ENCODE assay signal across 1 cellular context in the genomic region with DNA sequence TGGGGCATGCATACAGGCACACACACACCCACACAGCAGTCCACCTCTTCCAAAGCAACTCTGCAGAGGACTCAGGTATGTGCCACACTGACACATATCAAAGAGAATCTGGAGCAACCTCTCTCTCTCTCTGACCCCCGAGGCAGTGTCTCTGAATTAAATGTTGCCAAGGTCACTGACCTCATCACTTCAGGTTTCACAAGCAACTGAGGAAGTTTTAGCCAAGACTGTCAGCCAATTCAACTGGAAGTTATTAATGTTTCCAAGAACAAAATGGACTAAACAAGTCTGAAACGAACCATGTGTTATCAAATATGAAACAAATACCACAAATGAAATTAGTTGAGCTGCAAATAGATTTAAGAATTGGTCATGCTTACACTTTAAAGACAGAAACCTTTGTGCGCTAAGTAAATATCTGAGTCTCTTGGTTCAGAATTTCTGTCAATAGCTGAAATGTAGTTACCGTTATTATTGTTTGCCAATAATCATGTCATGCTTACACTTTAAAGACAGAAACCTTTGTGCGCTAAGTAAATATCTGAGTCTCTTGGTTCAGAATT.
A peak's percentile ranks its signal among the peaks of the same experiment; 100 is the strongest.
TF ChIP-seq lines count a peak whose summit lies in the region.

No MANE protein-coding gene starts in this region.

TF ChIP-seq in HepG2, 621 proteins besides CTCF, POLR2A, EP300 and RAD21 (continued from another document and continues in another):
- TF ChIP-seq, protein P1, sequence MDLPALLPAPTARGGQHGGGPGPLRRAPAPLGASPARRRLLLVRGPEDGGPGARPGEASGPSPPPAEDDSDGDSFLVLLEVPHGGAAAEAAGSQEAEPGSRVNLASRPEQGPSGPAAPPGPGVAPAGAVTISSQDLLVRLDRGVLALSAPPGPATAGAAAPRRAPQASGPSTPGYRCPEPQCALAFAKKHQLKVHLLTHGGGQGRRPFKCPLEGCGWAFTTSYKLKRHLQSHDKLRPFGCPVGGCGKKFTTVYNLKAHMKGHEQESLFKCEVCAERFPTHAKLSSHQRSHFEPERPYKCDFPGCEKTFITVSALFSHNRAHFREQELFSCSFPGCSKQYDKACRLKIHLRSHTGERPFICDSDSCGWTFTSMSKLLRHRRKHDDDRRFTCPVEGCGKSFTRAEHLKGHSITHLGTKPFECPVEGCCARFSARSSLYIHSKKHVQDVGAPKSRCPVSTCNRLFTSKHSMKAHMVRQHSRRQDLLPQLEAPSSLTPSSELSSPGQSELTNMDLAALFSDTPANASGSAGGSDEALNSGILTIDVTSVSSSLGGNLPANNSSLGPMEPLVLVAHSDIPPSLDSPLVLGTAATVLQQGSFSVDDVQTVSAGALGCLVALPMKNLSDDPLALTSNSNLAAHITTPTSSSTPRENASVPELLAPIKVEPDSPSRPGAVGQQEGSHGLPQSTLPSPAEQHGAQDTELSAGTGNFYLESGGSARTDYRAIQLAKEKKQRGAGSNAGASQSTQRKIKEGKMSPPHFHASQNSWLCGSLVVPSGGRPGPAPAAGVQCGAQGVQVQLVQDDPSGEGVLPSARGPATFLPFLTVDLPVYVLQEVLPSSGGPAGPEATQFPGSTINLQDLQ (CRISPR knock-in tag; IDR thresholded peaks at IDR 0.05), result no peak
- TF ChIP-seq, protein P2, sequence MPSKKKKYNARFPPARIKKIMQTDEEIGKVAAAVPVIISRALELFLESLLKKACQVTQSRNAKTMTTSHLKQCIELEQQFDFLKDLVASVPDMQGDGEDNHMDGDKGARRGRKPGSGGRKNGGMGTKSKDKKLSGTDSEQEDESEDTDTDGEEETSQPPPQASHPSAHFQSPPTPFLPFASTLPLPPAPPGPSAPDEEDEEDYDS (CRISPR knock-in tag; IDR thresholded peaks at IDR 0.05), result no peak
- TF ChIP-seq, protein P3, sequence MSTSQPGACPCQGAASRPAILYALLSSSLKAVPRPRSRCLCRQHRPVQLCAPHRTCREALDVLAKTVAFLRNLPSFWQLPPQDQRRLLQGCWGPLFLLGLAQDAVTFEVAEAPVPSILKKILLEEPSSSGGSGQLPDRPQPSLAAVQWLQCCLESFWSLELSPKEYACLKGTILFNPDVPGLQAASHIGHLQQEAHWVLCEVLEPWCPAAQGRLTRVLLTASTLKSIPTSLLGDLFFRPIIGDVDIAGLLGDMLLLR (CRISPR knock-in tag; IDR thresholded peaks at IDR 0.05), result no peak
- TF ChIP-seq ZNF234 (CRISPR knock-in tag; conservative IDR thresholded peaks at IDR 0.05), result no peak
- TF ChIP-seq, protein P4, sequence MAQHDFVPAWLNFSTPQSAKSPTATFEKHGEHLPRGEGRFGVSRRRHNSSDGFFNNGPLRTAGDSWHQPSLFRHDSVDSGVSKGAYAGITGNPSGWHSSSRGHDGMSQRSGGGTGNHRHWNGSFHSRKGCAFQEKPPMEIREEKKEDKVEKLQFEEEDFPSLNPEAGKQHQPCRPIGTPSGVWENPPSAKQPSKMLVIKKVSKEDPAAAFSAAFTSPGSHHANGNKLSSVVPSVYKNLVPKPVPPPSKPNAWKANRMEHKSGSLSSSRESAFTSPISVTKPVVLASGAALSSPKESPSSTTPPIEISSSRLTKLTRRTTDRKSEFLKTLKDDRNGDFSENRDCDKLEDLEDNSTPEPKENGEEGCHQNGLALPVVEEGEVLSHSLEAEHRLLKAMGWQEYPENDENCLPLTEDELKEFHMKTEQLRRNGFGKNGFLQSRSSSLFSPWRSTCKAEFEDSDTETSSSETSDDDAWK (CRISPR knock-in tag; IDR thresholded peaks at IDR 0.05), result no peak
- TF ChIP-seq ARHGAP35 (CRISPR knock-in tag; IDR thresholded peaks at IDR 0.05; ENCODE audit: borderline replicate concordance), result no peak
- no peak for TF ChIP-seq ZNF446 (CRISPR knock-in tag; IDR thresholded peaks at IDR 0.05)
- TF ChIP-seq SOX5 (CRISPR knock-in tag; IDR thresholded peaks at IDR 0.05; ENCODE audit: borderline replicate concordance), result 0 out of 2 replicates have a peak, but pooled peaks have one; percentile 79
- no peak for TF ChIP-seq CHD2 (IDR thresholded peaks at IDR 0.05; ENCODE audit: low read depth, low read length)
- TF ChIP-seq KLF12 (CRISPR knock-in tag; IDR thresholded peaks at IDR 0.05; ENCODE audit: borderline replicate concordance), result no peak
- TF ChIP-seq ZBTB42 (CRISPR knock-in tag; IDR thresholded peaks at IDR 0.05), result no peak
- TF ChIP-seq NAIF1 (CRISPR knock-in tag; IDR thresholded peaks at IDR 0.05; ENCODE audit: borderline replicate concordance), result no peak
- TF ChIP-seq CCAR2 (optimal IDR thresholded peaks at IDR 0.05; ENCODE audit: low read depth, low read length), result no peak
- no peak for TF ChIP-seq MYNN (CRISPR knock-in tag; IDR thresholded peaks at IDR 0.05; ENCODE audit: low read depth)
- TF ChIP-seq MIER2 (CRISPR knock-in tag; IDR thresholded peaks at IDR 0.05), result no peak
- TF ChIP-seq, protein P5, sequence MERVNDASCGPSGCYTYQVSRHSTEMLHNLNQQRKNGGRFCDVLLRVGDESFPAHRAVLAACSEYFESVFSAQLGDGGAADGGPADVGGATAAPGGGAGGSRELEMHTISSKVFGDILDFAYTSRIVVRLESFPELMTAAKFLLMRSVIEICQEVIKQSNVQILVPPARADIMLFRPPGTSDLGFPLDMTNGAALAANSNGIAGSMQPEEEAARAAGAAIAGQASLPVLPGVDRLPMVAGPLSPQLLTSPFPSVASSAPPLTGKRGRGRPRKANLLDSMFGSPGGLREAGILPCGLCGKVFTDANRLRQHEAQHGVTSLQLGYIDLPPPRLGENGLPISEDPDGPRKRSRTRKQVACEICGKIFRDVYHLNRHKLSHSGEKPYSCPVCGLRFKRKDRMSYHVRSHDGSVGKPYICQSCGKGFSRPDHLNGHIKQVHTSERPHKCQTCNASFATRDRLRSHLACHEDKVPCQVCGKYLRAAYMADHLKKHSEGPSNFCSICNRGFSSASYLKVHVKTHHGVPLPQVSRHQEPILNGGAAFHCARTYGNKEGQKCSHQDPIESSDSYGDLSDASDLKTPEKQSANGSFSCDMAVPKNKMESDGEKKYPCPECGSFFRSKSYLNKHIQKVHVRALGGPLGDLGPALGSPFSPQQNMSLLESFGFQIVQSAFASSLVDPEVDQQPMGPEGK (CRISPR knock-in tag; IDR thresholded peaks at IDR 0.05), result peak; percentile 32; the same call in 1 of the 2 replicates
- no peak for TF ChIP-seq KAT2B (IDR thresholded peaks at IDR 0.05; ENCODE audit: borderline replicate concordance, low read depth, low read length)
- TF ChIP-seq, protein P6, sequence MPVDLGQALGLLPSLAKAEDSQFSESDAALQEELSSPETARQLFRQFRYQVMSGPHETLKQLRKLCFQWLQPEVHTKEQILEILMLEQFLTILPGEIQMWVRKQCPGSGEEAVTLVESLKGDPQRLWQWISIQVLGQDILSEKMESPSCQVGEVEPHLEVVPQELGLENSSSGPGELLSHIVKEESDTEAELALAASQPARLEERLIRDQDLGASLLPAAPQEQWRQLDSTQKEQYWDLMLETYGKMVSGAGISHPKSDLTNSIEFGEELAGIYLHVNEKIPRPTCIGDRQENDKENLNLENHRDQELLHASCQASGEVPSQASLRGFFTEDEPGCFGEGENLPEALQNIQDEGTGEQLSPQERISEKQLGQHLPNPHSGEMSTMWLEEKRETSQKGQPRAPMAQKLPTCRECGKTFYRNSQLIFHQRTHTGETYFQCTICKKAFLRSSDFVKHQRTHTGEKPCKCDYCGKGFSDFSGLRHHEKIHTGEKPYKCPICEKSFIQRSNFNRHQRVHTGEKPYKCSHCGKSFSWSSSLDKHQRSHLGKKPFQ (CRISPR knock-in tag; IDR thresholded peaks at IDR 0.05; ENCODE audit: insufficient replicate concordance), result no peak
- TF ChIP-seq, protein P7, sequence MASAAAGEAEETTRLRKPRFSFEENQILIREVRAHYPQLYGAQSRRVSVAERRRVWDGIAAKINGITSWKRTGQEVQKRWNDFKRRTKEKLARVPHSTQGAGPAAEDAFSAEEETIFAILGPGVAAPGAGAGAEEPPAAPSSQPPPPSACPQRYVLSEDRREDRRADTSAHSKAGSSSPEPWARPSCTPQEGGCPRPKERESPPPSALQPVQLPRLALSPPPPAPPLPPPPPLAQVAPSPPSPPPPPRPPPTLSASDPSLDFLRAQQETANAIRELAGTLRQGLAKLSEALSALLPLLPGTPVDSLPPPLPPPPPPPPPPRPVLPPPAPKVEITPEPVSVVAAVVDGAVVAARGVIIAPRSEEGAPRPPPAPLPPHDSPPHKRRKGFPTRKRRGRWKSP (CRISPR knock-in tag; IDR thresholded peaks at IDR 0.05), result no peak
- no peak; the same call in 1 of the 2 replicates for TF ChIP-seq KLF11 (CRISPR knock-in tag; IDR thresholded peaks at IDR 0.05)
- no peak for TF ChIP-seq ZNF670 (CRISPR knock-in tag; IDR thresholded peaks at IDR 0.05; ENCODE audit: borderline replicate concordance)
- TF ChIP-seq, protein P8, sequence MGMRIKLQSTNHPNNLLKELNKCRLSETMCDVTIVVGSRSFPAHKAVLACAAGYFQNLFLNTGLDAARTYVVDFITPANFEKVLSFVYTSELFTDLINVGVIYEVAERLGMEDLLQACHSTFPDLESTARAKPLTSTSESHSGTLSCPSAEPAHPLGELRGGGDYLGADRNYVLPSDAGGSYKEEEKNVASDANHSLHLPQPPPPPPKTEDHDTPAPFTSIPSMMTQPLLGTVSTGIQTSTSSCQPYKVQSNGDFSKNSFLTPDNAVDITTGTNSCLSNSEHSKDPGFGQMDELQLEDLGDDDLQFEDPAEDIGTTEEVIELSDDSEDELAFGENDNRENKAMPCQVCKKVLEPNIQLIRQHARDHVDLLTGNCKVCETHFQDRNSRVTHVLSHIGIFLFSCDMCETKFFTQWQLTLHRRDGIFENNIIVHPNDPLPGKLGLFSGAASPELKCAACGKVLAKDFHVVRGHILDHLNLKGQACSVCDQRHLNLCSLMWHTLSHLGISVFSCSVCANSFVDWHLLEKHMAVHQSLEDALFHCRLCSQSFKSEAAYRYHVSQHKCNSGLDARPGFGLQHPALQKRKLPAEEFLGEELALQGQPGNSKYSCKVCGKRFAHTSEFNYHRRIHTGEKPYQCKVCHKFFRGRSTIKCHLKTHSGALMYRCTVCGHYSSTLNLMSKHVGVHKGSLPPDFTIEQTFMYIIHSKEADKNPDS (CRISPR knock-in tag; IDR thresholded peaks at IDR 0.05), result no peak
- no peak for TF ChIP-seq HIVEP1 (CRISPR knock-in tag; IDR thresholded peaks at IDR 0.05)
- no peak for TF ChIP-seq THAP11 (CRISPR knock-in tag; IDR thresholded peaks at IDR 0.05)
- 0 out of 2 replicates have a peak, but pooled peaks have one; percentile 46 for TF ChIP-seq KLF6 (CRISPR knock-in tag; IDR thresholded peaks at IDR 0.05)
- TF ChIP-seq, protein P9, sequence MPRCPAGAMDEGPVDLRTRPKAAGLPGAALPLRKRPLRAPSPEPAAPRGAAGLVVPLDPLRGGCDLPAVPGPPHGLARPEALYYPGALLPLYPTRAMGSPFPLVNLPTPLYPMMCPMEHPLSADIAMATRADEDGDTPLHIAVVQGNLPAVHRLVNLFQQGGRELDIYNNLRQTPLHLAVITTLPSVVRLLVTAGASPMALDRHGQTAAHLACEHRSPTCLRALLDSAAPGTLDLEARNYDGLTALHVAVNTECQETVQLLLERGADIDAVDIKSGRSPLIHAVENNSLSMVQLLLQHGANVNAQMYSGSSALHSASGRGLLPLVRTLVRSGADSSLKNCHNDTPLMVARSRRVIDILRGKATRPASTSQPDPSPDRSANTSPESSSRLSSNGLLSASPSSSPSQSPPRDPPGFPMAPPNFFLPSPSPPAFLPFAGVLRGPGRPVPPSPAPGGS (CRISPR knock-in tag; IDR thresholded peaks at IDR 0.05), result no peak
- TF ChIP-seq MAF1 (CRISPR knock-in tag; IDR thresholded peaks at IDR 0.05; ENCODE audit: borderline replicate concordance), result no peak
- 0 out of 2 replicates have a peak, but pooled peaks have one; percentile 34 for TF ChIP-seq CEBPB (IDR thresholded peaks at IDR 0.05; ENCODE audit: borderline replicate concordance, low read depth, low read length)
- TF ChIP-seq, protein P10, sequence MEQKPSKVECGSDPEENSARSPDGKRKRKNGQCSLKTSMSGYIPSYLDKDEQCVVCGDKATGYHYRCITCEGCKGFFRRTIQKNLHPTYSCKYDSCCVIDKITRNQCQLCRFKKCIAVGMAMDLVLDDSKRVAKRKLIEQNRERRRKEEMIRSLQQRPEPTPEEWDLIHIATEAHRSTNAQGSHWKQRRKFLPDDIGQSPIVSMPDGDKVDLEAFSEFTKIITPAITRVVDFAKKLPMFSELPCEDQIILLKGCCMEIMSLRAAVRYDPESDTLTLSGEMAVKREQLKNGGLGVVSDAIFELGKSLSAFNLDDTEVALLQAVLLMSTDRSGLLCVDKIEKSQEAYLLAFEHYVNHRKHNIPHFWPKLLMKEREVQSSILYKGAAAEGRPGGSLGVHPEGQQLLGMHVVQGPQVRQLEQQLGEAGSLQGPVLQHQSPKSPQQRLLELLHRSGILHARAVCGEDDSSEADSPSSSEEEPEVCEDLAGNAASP (CRISPR knock-in tag; IDR thresholded peaks at IDR 0.05; ENCODE audit: borderline replicate concordance), result peak; percentile 46; the same call in 1 of the 2 replicates
- TF ChIP-seq ZNF124 (CRISPR knock-in tag; IDR thresholded peaks at IDR 0.05), result no peak
- TF ChIP-seq, protein P11, sequence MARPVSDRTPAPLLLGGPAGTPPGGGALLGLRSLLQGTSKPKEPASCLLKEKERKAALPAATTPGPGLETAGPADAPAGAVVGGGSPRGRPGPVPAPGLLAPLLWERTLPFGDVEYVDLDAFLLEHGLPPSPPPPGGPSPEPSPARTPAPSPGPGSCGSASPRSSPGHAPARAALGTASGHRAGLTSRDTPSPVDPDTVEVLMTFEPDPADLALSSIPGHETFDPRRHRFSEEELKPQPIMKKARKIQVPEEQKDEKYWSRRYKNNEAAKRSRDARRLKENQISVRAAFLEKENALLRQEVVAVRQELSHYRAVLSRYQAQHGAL (CRISPR knock-in tag; IDR thresholded peaks at IDR 0.05; ENCODE audit: not compliant biosample characterization), result no peak
- TF ChIP-seq ZIK1 (CRISPR knock-in tag; IDR thresholded peaks at IDR 0.05; ENCODE audit: borderline replicate concordance, low read depth), result no peak
- no peak for TF ChIP-seq YY1 (IDR thresholded peaks at IDR 0.05; ENCODE audit: insufficient read depth, insufficient replicate concordance, low read depth, low read length)
- TF ChIP-seq NFE2L2 (IDR thresholded peaks at IDR 0.05; ENCODE audit: low read length), result no peak
- TF ChIP-seq TGIF2 (CRISPR knock-in tag; IDR thresholded peaks at IDR 0.05), result no peak
